10 cellular contexts compared by ENCODE assay signal in genomic region chr16:89431158-89431584, GRCh38. TPM values are rescaled to one million over a fixed set of nuclear protein-coding genes. Genes with fewer than 3 reads are reported as not detected.
DNase-seq lines count a peak whose midpoint lies in the region; ATAC-seq and TF ChIP-seq lines count a peak whose summit lies in the region.
"Had no signal": no experiment of that assay in that cellular context is flagged by ENCODE, and none has a peak within 500 bp of the region (broad histone marks: within the 10 kb centered on the region; RNA-seq: fewer than 3 reads in every experiment).

No MANE protein-coding gene starts in this region.

- peak; percentile 84 for ATAC-seq in sciatic nerve
- no peak for ATAC-seq in gastrocnemius medialis

- no peak overlapping the region for H3K4me3 ChIP-seq in gastrocnemius medialis

- H3K27ac ChIP-seq in gastrocnemius medialis: no peak overlapping the region

- no peaks in the 10 kb centered on the region for H3K36me3 ChIP-seq in gastrocnemius medialis

- DNase-seq in DMS 273 (lab: John Stamatoyannopoulos, UW; ENCODE audit: unreplicated experiment) (peak; percentile 61), DMS 273 treated with DMSO at 0.1 percent for 48 hours (lab: John Stamatoyannopoulos, UW) (no peak), SHP77 treated with DMSO at 0.1 percent for 48 hours (lab: John Stamatoyannopoulos, UW) (peak; percentile 29), glomerular visceral epithelial cell (ENCODE audit: extremely low spot score) (peak; percentile 78), sciatic nerve (ENCODE audit: low spot score) (no peak), gastrocnemius medialis (no peak)
- no peak for DNase-seq in stimulated activated CD4-positive, alpha-beta T cell treated with anti-CD3 and anti-CD28 coated beads, Interleukin-12 subunit alpha, Interleukin-12 subunit beta, amount 100 ng/mL, for 4 hours
- no peak for DNase-seq in activated naive CD4-positive, alpha-beta T cell treated with Interleukin-2 at 50 U/mL for 16 hours
- DNase-seq: activated naive CD8-positive, alpha-beta T cell treated with anti-CD3 and anti-CD28 coated beads, Interleukin-2, amount 10 ng/mL, durations not matched to agents 7 days and 5 days; NCI-H82 had no signal

- no peak for TF ChIP-seq CTCF in gastrocnemius medialis (IDR thresholded peaks at IDR 0.05 in 4 of 5, conservative IDR thresholded peaks at IDR 0.05 in 1 of 5)

- TF ChIP-seq POLR2A in gastrocnemius medialis (IDR thresholded peaks at IDR 0.05): no peak

- peaks cover 58 to 59% of the 10 kb centered on the region in 2 donors for H3K4me1 ChIP-seq in gastrocnemius medialis

- H3K9me3 ChIP-seq in gastrocnemius medialis: no peaks in the 10 kb centered on the region

- in situ Hi-C loops in gastrocnemius medialis (cut with MboI; ENCODE audit: low sequenced_read_pairs in 4 of 4): no loop called here

- intact Hi-C loops in sciatic nerve (cut with DNase I) (no loop called here), gastrocnemius medialis (cut with DNase I; ENCODE audit: low total_unique reads) (no loop called here)

- H3K27me3 ChIP-seq in gastrocnemius medialis: no peaks in the 10 kb centered on the region

RNA-seq across cellular contexts. Expression of gene ANKRD11, which starts 59.2 kb away (rescaled TPM):
- total RNA-seq in sciatic nerve: 140 TPM
- total RNA-seq in gastrocnemius medialis: 10 to 100 TPM; 26.0 to 77.0 (median 55.0) TPM

Comparison
In these comparisons a context has a peak if more than half of its experiments do, and no peak if none do; other contexts are left out.
1. DNase-seq: peak in DMS 273 (single experiment), SHP77 treated with DMSO at 0.1 percent for 48 hours (single experiment) and glomerular visceral epithelial cell (single experiment); none in DMS 273 treated with DMSO at 0.1 percent for 48 hours (single experiment), sciatic nerve (single experiment), stimulated activated CD4-positive, alpha-beta T cell treated with anti-CD3 and anti-CD28 coated beads, Interleukin-12 subunit alpha, Interleukin-12 subunit beta, amount 100 ng/mL, for 4 hours (single experiment), gastrocnemius medialis (0 of 2) and activated naive CD4-positive, alpha-beta T cell treated with Interleukin-2 at 50 U/mL for 16 hours (single experiment).